In genomic region chr1:238960071-238960470, GRCh38 we compare ENCODE assay signal across 14 cellular contexts.
DNase-seq lines count a peak whose midpoint lies in the region; ATAC-seq, FAIRE-seq and TF ChIP-seq lines count a peak whose summit lies in the region.
"Had no signal": no experiment of that assay in that cellular context is flagged by ENCODE, and none has a peak within 500 bp of the region (broad histone marks: within the 10 kb centered on the region; RNA-seq: fewer than 3 reads in every experiment).

No MANE protein-coding gene starts in this region.

- H3K9me3 Mint-ChIP-seq in activated naive CD8-positive, alpha-beta T cell treated with anti-CD3 and anti-CD28 coated beads for 36 hours: peaks cover 6% of the 10 kb centered on the region

- H2BK5ac ChIP-seq in H1 (ENCODE audit: low read depth, low read length) (no peak overlapping the region), neuronal stem cell (ENCODE audit: low read length) (no peak overlapping the region), mesendoderm (ENCODE audit: low read length) (no peak overlapping the region)

- H3K36me3 ChIP-seq in H1 (ENCODE audit: control insufficient read depth in 2 of 4, insufficient read depth in 4 of 4, low read length in 3 of 4) (no peaks in the 10 kb centered on the region), neuronal stem cell (replicated peaks in 1 of 2; ENCODE audit: control insufficient read depth in 2 of 2, insufficient read depth in 2 of 2, low read length in 2 of 2) (no peaks in the 10 kb centered on the region), mesendoderm (ENCODE audit: control insufficient read depth, insufficient read depth, low read length) (no peaks in the 10 kb centered on the region), psoas muscle (ENCODE audit: insufficient read depth in 1 of 2, low read depth in 1 of 2) (no peaks in the 10 kb centered on the region)
- H3K36me3 ChIP-seq: BLaER1 had no signal

- H2BK15ac ChIP-seq in H1 (ENCODE audit: low read length): no peak overlapping the region
- no peak overlapping the region for H2BK15ac ChIP-seq in neuronal stem cell (ENCODE audit: low read length)
- H2BK15ac ChIP-seq in mesendoderm (replicated peaks; ENCODE audit: low read depth): no peak overlapping the region

- H2BK12ac ChIP-seq in H1 (ENCODE audit: low read depth, low read length): no peak overlapping the region
- no peak overlapping the region for H2BK12ac ChIP-seq in neuronal stem cell (ENCODE audit: low read length)

- intact Hi-C loops in psoas muscle (cut with DNase I): no loop called here

- no peak for TF ChIP-seq EP300 in H1 (IDR thresholded peaks at IDR 0.05; ENCODE audit: borderline replicate concordance in 1 of 2, low read depth in 2 of 2, low read length in 2 of 2)

- H3K14ac ChIP-seq in H1 (ENCODE audit: insufficient read length) (no peak overlapping the region), neuronal stem cell (ENCODE audit: low read length) (no peak overlapping the region)

- no peak overlapping the region for H4K5ac ChIP-seq in H1 (ENCODE audit: insufficient read length, low read depth, low read length)
- no peak overlapping the region for H4K5ac ChIP-seq in mesendoderm (ENCODE audit: low read length)

- H3K4me3 ChIP-seq in H1 (ENCODE audit: extremely low read depth in 1 of 4, insufficient read depth in 2 of 4, low read depth in 3 of 4, low read length in 4 of 4): no peak overlapping the region
- H3K4me3 ChIP-seq in neuronal stem cell (ENCODE audit: low read length in 2 of 2): no peak overlapping the region
- no peak overlapping the region for H3K4me3 ChIP-seq in mesendoderm (ENCODE audit: low read length)
- H3K4me3 ChIP-seq in psoas muscle: no peak overlapping the region
- H3K4me3 ChIP-seq: BLaER1 had no signal

- H3K27me3 ChIP-seq in H1 (replicated peaks in 1 of 4; ENCODE audit: control insufficient read depth in 3 of 4, extremely low read depth in 1 of 4, insufficient read depth in 3 of 4, low read length in 3 of 4): no peaks in the 10 kb centered on the region
- H3K27me3 ChIP-seq in neuronal stem cell (ENCODE audit: control insufficient read depth in 3 of 3, insufficient read depth in 3 of 3, low read depth in 1 of 3, low read length in 3 of 3): no peaks in the 10 kb centered on the region
- no peaks in the 10 kb centered on the region for H3K27me3 ChIP-seq in mesendoderm (ENCODE audit: insufficient read depth, low read length, poor library complexity)
- H3K27me3 ChIP-seq in psoas muscle (ENCODE audit: insufficient read depth in 3 of 3, low read length in 2 of 3): no peaks in the 10 kb centered on the region
- H3K27me3 ChIP-seq: BLaER1 had no signal

- TF ChIP-seq CTCF in H1 (IDR thresholded peaks at IDR 0.05; ENCODE audit: control extremely low read depth in 1 of 3, insufficient read depth in 1 of 3, low read depth in 1 of 3, low read length in 3 of 3) (no peak), psoas muscle (IDR thresholded peaks at IDR 0.05) (no peak)

- no peaks in the 10 kb centered on the region for H3K27me3 Mint-ChIP-seq in activated naive CD8-positive, alpha-beta T cell treated with anti-CD3 and anti-CD28 coated beads for 36 hours
- H3K27me3 Mint-ChIP-seq: stimulated activated naive B cell treated with anti-CD40 and anti-IgM and Interleukin-4, amounts not matched to agents 10 μg/mL and 1 μg/mL and 100 μg/mL, for 72 hours had no signal

- H3K9ac ChIP-seq in H1 (replicated peaks in 1 of 4; ENCODE audit: extremely low read depth in 1 of 4, low read depth in 3 of 4, low read length in 3 of 4): no peak overlapping the region
- no peak overlapping the region for H3K9ac ChIP-seq in neuronal stem cell (ENCODE audit: low read depth, low read length, poor library complexity)
- H3K9ac ChIP-seq in mesendoderm (ENCODE audit: low read length): no peak overlapping the region
- H3K9ac ChIP-seq: BLaER1 had no signal

- POLR2A ChIA-PET in H1 (lab: Charles Lee; ENCODE audit: partially characterized antibody): no interaction called here

- CTCF ChIA-PET in H1 (lab: Charles Lee; ENCODE audit: partially characterized antibody): interaction anchor here (0.6 to 1.0 kb wide), 2 partner anchors 15 to 928 kb away, joined by 3 read pairs; no protein-coding TSS in a partner anchor

- no peak for ATAC-seq in psoas muscle
- ATAC-seq: stimulated activated naive B cell treated with anti-CD40 and anti-IgM and Interleukin-4, amounts not matched to agents 10 μg/mL and 1 μg/mL and 100 μg/mL, for 72 hours had no signal

- H2BK20ac ChIP-seq in H1 (ENCODE audit: low read length): no peak overlapping the region

- H3K4me3 Mint-ChIP-seq in activated naive CD8-positive, alpha-beta T cell treated with anti-CD3 and anti-CD28 coated beads for 36 hours: no peak overlapping the region
- H3K4me3 Mint-ChIP-seq: mesothelial cell of epicardium; stimulated activated naive B cell treated with anti-CD40 and anti-IgM and Interleukin-4, amounts not matched to agents 10 μg/mL and 1 μg/mL and 100 μg/mL, for 72 hours had no signal

- H4K8ac ChIP-seq in H1 (ENCODE audit: extremely low read depth, insufficient read depth, low read length): no peak overlapping the region
- no peak overlapping the region for H4K8ac ChIP-seq in neuronal stem cell (ENCODE audit: low read depth, low read length)
- H4K8ac ChIP-seq in mesendoderm (ENCODE audit: low read depth, low read length): no peak overlapping the region

- no peak overlapping the region for H3K18ac ChIP-seq in H1 (ENCODE audit: extremely low read depth, low read length)
- H3K18ac ChIP-seq in neuronal stem cell (ENCODE audit: low read length): no peak overlapping the region
- no peak overlapping the region for H3K18ac ChIP-seq in mesendoderm (ENCODE audit: low read length)

- H4K20me1 ChIP-seq in H1 (replicated peaks in 1 of 2; ENCODE audit: control insufficient read depth in 1 of 2, insufficient read depth in 2 of 2, low read length in 2 of 2): no peaks in the 10 kb centered on the region
- H4K20me1 ChIP-seq: BLaER1 had no signal

- no peak for TF ChIP-seq RAD21 in H1 (IDR thresholded peaks at IDR 0.05 in 1 of 2, conservative IDR thresholded peaks at IDR 0.05 in 1 of 2; ENCODE audit: low read depth in 2 of 2, low read length in 2 of 2)

- no peak for TF ChIP-seq POLR2A in H1 (IDR thresholded peaks at IDR 0.05; ENCODE audit: control extremely low read depth in 1 of 2, low read depth in 2 of 2, low read length in 2 of 2)

- H3K79me2 ChIP-seq in H1 (ENCODE audit: control insufficient read depth in 1 of 2, insufficient read depth in 2 of 2, low read length in 2 of 2) (no peaks in the 10 kb centered on the region), mesendoderm (ENCODE audit: control insufficient read depth, insufficient read depth, low read length) (no peaks in the 10 kb centered on the region)

- no peak overlapping the region for H2AK5ac ChIP-seq in H1 (ENCODE audit: low read depth, low read length)
- no peak overlapping the region for H2AK5ac ChIP-seq in neuronal stem cell (ENCODE audit: low read depth, low read length)
- H2AK5ac ChIP-seq in mesendoderm (ENCODE audit: low read length): no peak overlapping the region

- peak; percentile 3 for DNase-seq in EH (ENCODE audit: low read depth)
- peak; percentile 47 for DNase-seq in NCI-H1048 (lab: John Stamatoyannopoulos, UW)
- no peak for DNase-seq in H1 (ENCODE audit: low read depth in 1 of 2, low spot score in 2 of 2)
- DNase-seq in neuronal stem cell (ENCODE audit: low spot score): no peak
- no peak for DNase-seq in T-helper 1 cell
- DNase-seq in mesendoderm: no peak
- DNase-seq in activated naive CD8-positive, alpha-beta T cell treated with anti-CD3 and anti-CD28 coated beads for 36 hours: no peak
- no peak for DNase-seq in psoas muscle
- DNase-seq: activated CD4-positive, alpha-beta T cell treated with anti-CD3 and anti-CD28 coated beads, Interleukin-2, amount 50 U/mL, for 48 hours; NCI-H446 treated with DMSO at 0.1 percent for 48 hours; stimulated activated CD4-positive, alpha-beta T cell treated with anti-CD3 and anti-CD28 coated beads, Interleukin-2, amount 100 ng/mL, for 48 hours; stimulated activated naive B cell treated with anti-CD40 and anti-IgM and Interleukin-4, amounts not matched to agents 10 μg/mL and 1 μg/mL and 100 μg/mL, for 72 hours had no signal

- no peaks in the 10 kb centered on the region for H3K23me2 ChIP-seq in H1 (ENCODE audit: low read depth, low read length)

- H3K27ac ChIP-seq in H1 (ENCODE audit: low read depth, low read length): no peak overlapping the region
- no peak overlapping the region for H3K27ac ChIP-seq in neuronal stem cell (replicated peaks; ENCODE audit: low read length)
- H3K27ac ChIP-seq in mesendoderm (ENCODE audit: low read depth, low read length): no peak overlapping the region
- no peak overlapping the region for H3K27ac ChIP-seq in psoas muscle
- H3K27ac ChIP-seq: BLaER1 had no signal

- H3K23ac ChIP-seq in H1 (ENCODE audit: insufficient read length): no peak overlapping the region
- H3K23ac ChIP-seq in neuronal stem cell (ENCODE audit: low read depth, low read length, poor library complexity): no peak overlapping the region
- H3K23ac ChIP-seq in mesendoderm (ENCODE audit: low read length): no peak overlapping the region

- no peaks in the 10 kb centered on the region for H3K4me1 Mint-ChIP-seq in activated naive CD8-positive, alpha-beta T cell treated with anti-CD3 and anti-CD28 coated beads for 36 hours
- H3K4me1 Mint-ChIP-seq: stimulated activated naive B cell treated with anti-CD40 and anti-IgM and Interleukin-4, amounts not matched to agents 10 μg/mL and 1 μg/mL and 100 μg/mL, for 72 hours had no signal

- no peak overlapping the region for H3K4ac ChIP-seq in H1 (replicated peaks; ENCODE audit: insufficient read length, low read depth, low read length)
- no peak overlapping the region for H3K4ac ChIP-seq in neuronal stem cell (ENCODE audit: low read length)
- no peak overlapping the region for H3K4ac ChIP-seq in mesendoderm (ENCODE audit: low read depth, low read length)

- H3K36me3 Mint-ChIP-seq in activated naive CD8-positive, alpha-beta T cell treated with anti-CD3 and anti-CD28 coated beads for 36 hours: no peaks in the 10 kb centered on the region
- H3K36me3 Mint-ChIP-seq: mesothelial cell of epicardium; stimulated activated naive B cell treated with anti-CD40 and anti-IgM and Interleukin-4, amounts not matched to agents 10 μg/mL and 1 μg/mL and 100 μg/mL, for 72 hours had no signal

- WGBS in H1 (ENCODE audit: extremely low coverage in 1 of 2, insufficient coverage in 1 of 2, insufficient read length in 1 of 2, insufficient replicate concordance in 2 of 2, low coverage in 1 of 2, low lambda C conversion rate in 2 of 2, missing lambda C conversion rate in 1 of 2), 2 experiments: 89% methylated on average over 2 of the region's 2 CpGs; no CpG with 5 or more reads in 1 of the 2 experiments
- WGBS in neuronal stem cell (ENCODE audit: extremely low coverage in 2 of 2, insufficient read length in 2 of 2, insufficient replicate concordance in 1 of 2), 2 donors: no CpG with 5 or more reads among the region's 2 CpGs
- no CpG with 5 or more reads among the region's 2 CpGs for WGBS in mesendoderm (ENCODE audit: extremely low coverage, insufficient coverage, low lambda C conversion rate)
- 26 to 30% (median 28%) methylated on average over 2 of the region's 2 CpGs for WGBS in psoas muscle, 3 donors

- H2BK120ac ChIP-seq in H1 (replicated peaks; ENCODE audit: low read depth, low read length): no peak overlapping the region
- H2BK120ac ChIP-seq in neuronal stem cell (ENCODE audit: low read depth, low read length): no peak overlapping the region
- H2BK120ac ChIP-seq in mesendoderm (ENCODE audit: low read depth, low read length): no peak overlapping the region

- H3K56ac ChIP-seq in H1 (replicated peaks; ENCODE audit: insufficient read length, low read depth, low read length): no peak overlapping the region
- no peak overlapping the region for H3K56ac ChIP-seq in mesendoderm (ENCODE audit: low read length)

- H3K4me2 ChIP-seq in H1 (ENCODE audit: insufficient read depth in 1 of 2, low read depth in 2 of 2, low read length in 2 of 2): no peak overlapping the region
- no peak overlapping the region for H3K4me2 ChIP-seq in neuronal stem cell (ENCODE audit: insufficient read depth, low read length, poor library complexity, severe bottlenecking)
- no peak overlapping the region for H3K4me2 ChIP-seq in mesendoderm (ENCODE audit: low read length)
- H3K4me2 ChIP-seq: BLaER1 had no signal

- H3K79me1 ChIP-seq in H1 (ENCODE audit: low read depth, low read length) (no peaks in the 10 kb centered on the region), neuronal stem cell (ENCODE audit: low read depth, low read length) (no peaks in the 10 kb centered on the region), mesendoderm (ENCODE audit: low read length) (no peaks in the 10 kb centered on the region)

- H2AFZ ChIP-seq in H1 (ENCODE audit: low read length) (peak overlapping the region; percentile 76; the same call in 1 of the 2 replicates), neuronal stem cell (ENCODE audit: low read length) (peak overlapping the region; percentile 22)

- H3K9me3 ChIP-seq in H1 (ENCODE audit: insufficient read depth in 2 of 2, low read depth in 1 of 2, low read length in 1 of 2): no peaks in the 10 kb centered on the region
- H3K9me3 ChIP-seq in neuronal stem cell (replicated peaks in 1 of 2; ENCODE audit: control insufficient read depth in 2 of 2, insufficient read depth in 1 of 2, low read depth in 1 of 2, low read length in 2 of 2): no peaks in the 10 kb centered on the region
- no peaks in the 10 kb centered on the region for H3K9me3 ChIP-seq in psoas muscle
- H3K9me3 ChIP-seq: BLaER1 had no signal

- H4K91ac ChIP-seq in H1 (replicated peaks; ENCODE audit: insufficient read length, low read length) (no peak overlapping the region), neuronal stem cell (ENCODE audit: low read depth, low read length, poor library complexity) (no peak overlapping the region)

- H3K4me1 ChIP-seq in H1 (replicated peaks in 1 of 4; ENCODE audit: control insufficient read depth in 3 of 4, insufficient read depth in 4 of 4, low read length in 3 of 4) (no peaks in the 10 kb centered on the region), neuronal stem cell (ENCODE audit: control insufficient read depth in 2 of 2, insufficient read depth in 1 of 2, low read depth in 1 of 2, low read length in 2 of 2) (no peaks in the 10 kb centered on the region), mesendoderm (ENCODE audit: control insufficient read depth, low read depth, low read length) (no peaks in the 10 kb centered on the region), psoas muscle (no peaks in the 10 kb centered on the region)
- H3K4me1 ChIP-seq: BLaER1 had no signal

- FAIRE-seq in H1 (lab: Jason Lieb, UNC): no peak

- H3K27ac Mint-ChIP-seq in activated naive CD8-positive, alpha-beta T cell treated with anti-CD3 and anti-CD28 coated beads for 36 hours: no peak overlapping the region
- H3K27ac Mint-ChIP-seq: mesothelial cell of epicardium; stimulated activated naive B cell treated with anti-CD40 and anti-IgM and Interleukin-4, amounts not matched to agents 10 μg/mL and 1 μg/mL and 100 μg/mL, for 72 hours had no signal

Comparison
In these comparisons a context has a peak if more than half of its experiments do, and no peak if none do; other contexts are left out.
1. DNase-seq: peak in EH (single experiment) and NCI-H1048 (single experiment); none in H1 (0 of 2), neuronal stem cell (single experiment), T-helper 1 cell (0 of 5), mesendoderm (single experiment), activated naive CD8-positive, alpha-beta T cell treated with anti-CD3 and anti-CD28 coated beads for 36 hours (single experiment) and psoas muscle (0 of 2).